In the genomic region with DNA sequence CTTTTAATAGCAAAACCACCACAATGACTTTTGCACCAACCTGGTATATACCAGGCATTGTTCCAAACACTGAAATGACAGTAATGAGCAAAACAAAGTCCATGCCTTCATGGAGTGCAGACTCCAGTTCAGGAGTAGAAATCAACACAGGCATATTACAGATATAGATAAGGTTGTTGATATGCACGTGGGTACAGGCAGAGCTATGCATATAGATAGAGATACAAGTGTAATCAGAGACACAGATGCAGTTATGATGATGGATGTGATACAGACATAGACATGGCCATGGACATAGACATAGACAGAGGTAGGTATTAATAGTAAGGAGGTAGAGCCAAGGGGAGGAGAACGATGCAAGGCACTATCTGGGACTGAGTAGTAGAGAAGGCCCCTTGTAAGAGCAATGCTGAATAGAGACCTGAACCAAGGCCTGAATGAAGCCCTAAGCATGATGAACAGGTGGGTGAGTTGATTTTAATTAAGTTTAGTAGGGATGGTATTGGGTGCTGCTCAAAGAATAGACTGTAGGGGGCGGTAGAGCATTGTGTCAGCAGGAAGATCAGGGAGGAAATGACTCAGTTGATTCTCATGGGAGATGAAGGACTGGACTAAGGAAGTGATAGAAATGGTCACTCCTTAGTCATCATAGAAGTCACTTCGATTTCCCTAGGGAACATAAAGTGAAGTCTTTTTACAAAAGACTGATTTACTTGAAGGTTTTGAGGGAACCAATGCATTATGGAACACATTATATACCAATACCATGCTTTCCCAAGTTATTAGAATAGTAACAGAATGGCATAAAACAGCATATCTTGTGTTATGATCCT, we compare ENCODE assay signal across 8 cellular contexts. TPM values are rescaled to one million over a fixed set of nuclear protein-coding genes. Genes with fewer than 3 reads are reported as not detected.
DNase-seq lines count a peak whose midpoint lies in the region; ATAC-seq and TF ChIP-seq lines count a peak whose summit lies in the region.

No MANE protein-coding gene starts in this region.

- H3K27me3 ChIP-seq in ascending aorta = no peaks in the 10 kb centered on the region

- peaks cover 0 to 2% of the 10 kb centered on the region in 2 donors for H3K4me1 ChIP-seq in ascending aorta

- no peaks in the 10 kb centered on the region for H3K36me3 ChIP-seq in ascending aorta

- peaks cover 0 to 2% of the 10 kb centered on the region in 2 donors for H3K9me3 ChIP-seq in ascending aorta

- no peak overlapping the region for H3K27ac ChIP-seq in ascending aorta

- peak in 2 of 3 experiments; percentile 23 to 37 for TF ChIP-seq CTCF in ascending aorta (IDR thresholded peaks at IDR 0.05)

- intact Hi-C loops in ascending aorta (cut with DNase I) = no loop called here

- ATAC-seq in GM21447 (IDR thresholded peaks at IDR 0.05; ENCODE audit: unreplicated experiment) = peak; percentile 99
- ATAC-seq in left lobe of liver = peak; percentile 69

- DNase-seq in GM03348 (ENCODE audit: low spot score) = peak; percentile 20
- peak; percentile 54 for DNase-seq in HT-29 (ENCODE audit: low spot score)
- peak; percentile 78 for DNase-seq in SKM-1 treated with dmso at 0.1 percent for 144 hours (lab: John Stamatoyannopoulos, UW; ENCODE audit: unreplicated experiment)
- DNase-seq in ascending aorta (ENCODE audit: low spot score in 2 of 2) = no peak
- DNase-seq in left lobe of liver (ENCODE audit: low spot score) = no peak
- DNase-seq in stimulated activated CD8-positive, alpha-beta memory T cell treated with anti-CD3 and anti-CD28 coated beads, Interleukin-4, amount 100 ng/mL, for 24 hours (ENCODE audit: low read depth) = peak; percentile 29
- DNase-seq in NCI-H510A (lab: John Stamatoyannopoulos, UW) = no peak

- H3K4me3 ChIP-seq in ascending aorta = no peak overlapping the region

RNA-seq across cellular contexts. Expression of gene CMPK2, which starts 39.4 kb away (rescaled TPM):
- total RNA-seq in HT-29 (2014; rRNA removed; shearing (Covaris generic)) = 5.5 and 16.5 TPM in 2 replicates
- total RNA-seq in ascending aorta = 9.4 TPM
- 3.2 TPM for total RNA-seq in left lobe of liver

RNA-seq across cellular contexts. Expression of gene RSAD2, which starts 51.3 kb away (rescaled TPM):
- total RNA-seq in HT-29 (2014; rRNA removed; shearing (Covaris generic)) = 0.78 and 1.6 TPM in 2 replicates
- 0.32 TPM for total RNA-seq in ascending aorta
- total RNA-seq in left lobe of liver = 1.6 TPM

Comparison
In these comparisons a context has a peak if more than half of its experiments do, and no peak if none do; other contexts are left out.
1. DNase-seq: peak in GM03348 (single experiment), HT-29 (single experiment), SKM-1 treated with dmso at 0.1 percent for 144 hours (single experiment) and stimulated activated CD8-positive, alpha-beta memory T cell treated with anti-CD3 and anti-CD28 coated beads, Interleukin-4, amount 100 ng/mL, for 24 hours (single experiment); none in ascending aorta (0 of 2), left lobe of liver (single experiment) and NCI-H510A (single experiment).